3 cellular contexts compared by ENCODE assay signal in genomic region chr9:33138768-33139167, GRCh38.
TF ChIP-seq lines count a peak whose summit lies in the region.

No MANE protein-coding gene starts in this region.

TF ChIP-seq in GM12891, 5 proteins besides CTCF, POLR2A, EP300 and RAD21 (continued from another document):
- TF ChIP-seq TAF1 (IDR thresholded peaks at IDR 0.05; ENCODE audit: low read depth, low read length) (no peak), POU2F2 (IDR thresholded peaks at IDR 0.05; ENCODE audit: low read depth, low read length) (no peak), SPI1 (IDR thresholded peaks at IDR 0.05; ENCODE audit: low read depth, low read length) (no peak), POLR2AphosphoS5 (IDR thresholded peaks at IDR 0.05; ENCODE audit: low read depth, low read length) (no peak)

TF ChIP-seq in GM12878, 131 proteins besides CTCF, POLR2A, EP300 and RAD21:
- TF ChIP-seq EGR1 (IDR thresholded peaks at IDR 0.05; ENCODE audit: borderline replicate concordance in 1 of 2, low read depth in 2 of 2, low read length in 2 of 2) (peak in 1 of 2 experiments; percentile 74; a peak in 1 of 3 replicates), BHLHE40 (IDR thresholded peaks at IDR 0.05; ENCODE audit: borderline replicate concordance in 1 of 2, low read depth in 2 of 2, low read length in 1 of 2) (no peak)

TF ChIP-seq in SK-N-SH treated with all-trans-retinoic acid at 6 μM for 48 hours, 23 proteins besides CTCF, POLR2A, EP300 and RAD21 (continued from another document):
- TF ChIP-seq TSHZ2 (CRISPR knock-in tag; IDR thresholded peaks at IDR 0.05) (no peak), PPARA (CRISPR knock-in tag; IDR thresholded peaks at IDR 0.05; ENCODE audit: borderline replicate concordance) (no peak), ZNF8 (CRISPR knock-in tag; IDR thresholded peaks at IDR 0.05) (no peak), ISL1 (CRISPR knock-in tag; IDR thresholded peaks at IDR 0.05) (no peak), ARNTL (CRISPR knock-in tag; IDR thresholded peaks at IDR 0.05; ENCODE audit: borderline replicate concordance, low read depth) (no peak), ZNF565 (CRISPR knock-in tag; conservative IDR thresholded peaks at IDR 0.05; ENCODE audit: low read depth) (no peak), OSR1 (CRISPR knock-in tag; IDR thresholded peaks at IDR 0.05) (no peak), ESRRG (CRISPR knock-in tag; IDR thresholded peaks at IDR 0.05) (no peak), ZNF70 (CRISPR knock-in tag; IDR thresholded peaks at IDR 0.05) (no peak), CSDC2 (CRISPR knock-in tag; IDR thresholded peaks at IDR 0.05) (no peak), RARB (CRISPR knock-in tag; IDR thresholded peaks at IDR 0.05) (no peak), PATZ1 (CRISPR knock-in tag; IDR thresholded peaks at IDR 0.05; ENCODE audit: borderline replicate concordance) (no peak), TOX (CRISPR knock-in tag; IDR thresholded peaks at IDR 0.05; ENCODE audit: borderline replicate concordance) (no peak), SNAI2 (CRISPR knock-in tag; IDR thresholded peaks at IDR 0.05) (no peak), POU6F1 (CRISPR knock-in tag; IDR thresholded peaks at IDR 0.05; ENCODE audit: borderline replicate concordance, low read depth) (no peak), BACH2 (CRISPR knock-in tag; IDR thresholded peaks at IDR 0.05; ENCODE audit: borderline replicate concordance) (no peak)
